Comparison of ENCODE assay signal across 23 cellular contexts in genomic region chr15:71586463-71586862, GRCh38.
"Had no signal": no experiment of that assay in that cellular context is flagged by ENCODE, and none has a peak within 500 bp of the region (broad histone marks: within the 10 kb centered on the region; RNA-seq: fewer than 3 reads in every experiment).

No MANE protein-coding gene starts in this region.

- H3K36me3 Mint-ChIP-seq: natural killer cell had no signal

- H3K36me3 ChIP-seq: colonic mucosa, esophagus muscularis mucosa, gastrocnemius medialis, heart right ventricle, left lung, lower lobe of right lung had no signal

- DNase-seq: colonic mucosa; cortex of kidney; effector CD8-positive, alpha-beta T cell; effector memory CD8-positive, alpha-beta T cell; foreskin keratinocyte; gastrocnemius medialis; glutamatergic neuron; head of caudate nucleus; heart right ventricle; hippocampal formation; left cardiac atrium; left lung; left ventricle myocardium superior; lower lobe of right lung; mesenchymal stem cell; midbrain; naive thymus-derived CD4-positive, alpha-beta T cell; natural killer cell had no signal

- H3K4me1 Mint-ChIP-seq: naive thymus-derived CD4-positive, alpha-beta T cell; natural killer cell had no signal

- H3K4me1 ChIP-seq: colonic mucosa, gastrocnemius medialis, left lung, lower lobe of right lung had no signal

- H3K9me3 ChIP-seq: colonic mucosa had no signal

- H3K27me3 ChIP-seq: colonic mucosa, esophagus muscularis mucosa, foreskin keratinocyte, gastrocnemius medialis, heart right ventricle, left lung had no signal

- H3K4me3 ChIP-seq: colonic mucosa, esophagus muscularis mucosa, gastrocnemius medialis, heart right ventricle, left lung, lower lobe of right lung had no signal

- FAIRE-seq: endothelial cell of umbilical vein, islet of Langerhans, keratinocyte had no signal

- ATAC-seq: effector memory CD8-positive, alpha-beta T cell; foreskin keratinocyte; gastrocnemius medialis; heart right ventricle; left cardiac atrium; left lung; left ventricle myocardium superior; lower lobe of right lung; naive thymus-derived CD4-positive, alpha-beta T cell; natural killer cell had no signal

- H3K4me3 Mint-ChIP-seq: dendritic cell treated with granulocyte-macrophage colony-stimulating factor and Interleukin-4, amounts not matched to agents 40 ng/mL and 50 ng/mL, for 4 days; effector memory CD8-positive, alpha-beta T cell; naive thymus-derived CD4-positive, alpha-beta T cell; natural killer cell had no signal

- H3K27ac Mint-ChIP-seq: dendritic cell treated with granulocyte-macrophage colony-stimulating factor and Interleukin-4, amounts not matched to agents 40 ng/mL and 50 ng/mL, for 4 days; effector memory CD8-positive, alpha-beta T cell; naive thymus-derived CD4-positive, alpha-beta T cell; natural killer cell had no signal

- H3K27ac ChIP-seq: colonic mucosa, esophagus muscularis mucosa, foreskin keratinocyte, gastrocnemius medialis, heart right ventricle, left lung, lower lobe of right lung had no signal
